18 cellular contexts compared by ENCODE assay signal in the genomic region with DNA sequence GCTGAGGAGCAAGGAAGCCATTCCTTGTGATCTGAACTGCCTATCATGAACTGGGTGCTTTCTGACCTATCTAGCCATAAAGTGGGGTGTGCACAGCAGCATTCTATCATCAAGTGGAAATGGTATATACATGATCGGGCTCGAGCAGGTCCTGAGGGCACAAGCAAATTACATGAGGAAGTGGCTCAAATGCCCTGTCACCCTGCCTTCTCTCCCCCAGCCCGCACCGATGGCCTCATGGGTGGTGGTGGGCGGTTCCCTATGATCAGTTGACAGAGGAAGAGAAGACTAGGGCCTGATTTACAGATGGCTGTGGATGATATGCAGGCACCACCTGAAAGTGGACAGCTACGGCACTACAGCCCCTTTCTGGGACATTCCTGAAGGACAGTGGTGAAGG. TPM values are rescaled to one million over a fixed set of nuclear protein-coding genes. Genes with fewer than 3 reads are reported as not detected.
DNase-seq lines count a peak whose midpoint lies in the region; ATAC-seq and TF ChIP-seq lines count a peak whose summit lies in the region.
"Had no signal": no experiment of that assay in that cellular context is flagged by ENCODE, and none has a peak within 500 bp of the region (broad histone marks: within the 10 kb centered on the region; RNA-seq: fewer than 3 reads in every experiment).

No MANE protein-coding gene starts in this region.

- no peaks in the 10 kb centered on the region for H3K4me1 ChIP-seq in ovary (ENCODE audit: insufficient read depth)
- H3K4me1 ChIP-seq: A549 had no signal

- no peaks in the 10 kb centered on the region for H3K27me3 ChIP-seq in ovary

- no peaks in the 10 kb centered on the region for H3K4me1 Mint-ChIP-seq in activated CD4-positive, alpha-beta T cell treated with anti-CD3 and anti-CD28 coated beads, Interleukin-2, amount 10 ng/mL, durations not matched to agents 7 days and 5 days
- H3K4me1 Mint-ChIP-seq: CD4-positive, alpha-beta memory T cell; GM23338 had no signal

- POLR2A ChIA-PET in activated CD4-positive, alpha-beta T cell treated with anti-CD3 and anti-CD28 coated beads, Interleukin-2, amount 10 ng/mL, durations not matched to agents 7 days and 5 days (lab: Charles Lee), result no interaction called here

- no peak overlapping the region for H3K4me3 ChIP-seq in ovary
- H3K4me3 ChIP-seq: A549, GM23338 had no signal

- WGBS in ovary, 3 donors, result 88 to 90% (median 89%) methylated on average over 6 of the region's 6 CpGs

- H3K9me3 ChIP-seq in ovary, result no peaks in the 10 kb centered on the region
- H3K9me3 ChIP-seq: A549 had no signal

- no peak overlapping the region for H3K27ac ChIP-seq in ovary
- H3K27ac ChIP-seq: 22Rv1, A549, C4-2B had no signal

- TF ChIP-seq CTCF in ovary (IDR thresholded peaks at IDR 0.05), result no peak

- TF ChIP-seq EP300 in ovary (IDR thresholded peaks at IDR 0.05), result no peak

- intact Hi-C loops in left colon (cut with DNase I, micrococcal nuclease) (no loop called here), ovary (cut with DNase I) (no loop called here)

- CTCF ChIA-PET in activated CD4-positive, alpha-beta T cell treated with anti-CD3 and anti-CD28 coated beads, Interleukin-2, amount 10 ng/mL, durations not matched to agents 7 days and 5 days (lab: Charles Lee), result no interaction called here

- H3K9me3 Mint-ChIP-seq in activated CD4-positive, alpha-beta T cell treated with anti-CD3 and anti-CD28 coated beads, Interleukin-2, amount 10 ng/mL, durations not matched to agents 7 days and 5 days, result no peaks in the 10 kb centered on the region

- no peak overlapping the region for H3K4me3 Mint-ChIP-seq in activated CD4-positive, alpha-beta T cell treated with anti-CD3 and anti-CD28 coated beads, Interleukin-2, amount 10 ng/mL, durations not matched to agents 7 days and 5 days
- H3K4me3 Mint-ChIP-seq: CD4-positive, alpha-beta memory T cell; GM23338 had no signal

- no peak for TF ChIP-seq POLR2A in ovary (IDR thresholded peaks at IDR 0.05)

- ATAC-seq in left colon, result peak; percentile 59
- ATAC-seq in HG03439 (IDR thresholded peaks at IDR 0.05; ENCODE audit: unreplicated experiment), result no peak
- ATAC-seq: A549, GM23338 had no signal

- no peaks in the 10 kb centered on the region for H3K36me3 Mint-ChIP-seq in activated CD4-positive, alpha-beta T cell treated with anti-CD3 and anti-CD28 coated beads, Interleukin-2, amount 10 ng/mL, durations not matched to agents 7 days and 5 days (ENCODE audit: low read depth)

- no peaks in the 10 kb centered on the region for H3K36me3 ChIP-seq in ovary

- no peaks in the 10 kb centered on the region for H3K27me3 Mint-ChIP-seq in activated CD4-positive, alpha-beta T cell treated with anti-CD3 and anti-CD28 coated beads, Interleukin-2, amount 10 ng/mL, durations not matched to agents 7 days and 5 days
- H3K27me3 Mint-ChIP-seq: CD4-positive, alpha-beta memory T cell had no signal

- DNase-seq in NOMO-1 (lab: John Stamatoyannopoulos, UW; ENCODE audit: unreplicated experiment in 2 of 2) (peak; percentile 1 to 3), NOMO-1 treated with dmso at 0.1 percent for 144 hours (lab: John Stamatoyannopoulos, UW; ENCODE audit: unreplicated experiment) (no peak), NOMO-1 treated with DMSO at 0.1 percent for 48 hours (lab: John Stamatoyannopoulos, UW; ENCODE audit: unreplicated experiment) (peak; percentile 30), UCSD-AML1 (lab: John Stamatoyannopoulos, UW; ENCODE audit: unreplicated experiment) (peak; percentile 21), left colon (no peak), ovary (no peak)
- no peak for DNase-seq in activated CD4-positive, alpha-beta T cell treated with anti-CD3 and anti-CD28 coated beads, Interleukin-2, amount 10 ng/mL, durations not matched to agents 7 days and 5 days
- DNase-seq: AML-193; CD4-positive, alpha-beta memory T cell; DMS153; DMS79; GDM1; HCEC 1CT had no signal

- no peak overlapping the region for H3K27ac Mint-ChIP-seq in activated CD4-positive, alpha-beta T cell treated with anti-CD3 and anti-CD28 coated beads, Interleukin-2, amount 10 ng/mL, durations not matched to agents 7 days and 5 days
- H3K27ac Mint-ChIP-seq: CD4-positive, alpha-beta memory T cell; GM23338 had no signal

RNA-seq across cellular contexts. Expression of a gene that starts 46.3 kb away (rescaled TPM):
- total RNA-seq in left colon, result 10 to 100 TPM; 18.8 to 20.3 TPM
- 10 to 100 TPM in 5 of 7 donors, 1 to 10 TPM in 2; 8.0 to 19.1 (median 12.3) TPM for total RNA-seq in ovary
- 1 to 10 TPM; 4.1 to 6.3 TPM for polyA plus RNA-seq in ovary
- 1 to 10 TPM; 6.8 to 7.3 TPM for total RNA-seq in activated CD4-positive, alpha-beta T cell treated with anti-CD3 and anti-CD28 coated beads, Interleukin-2, amount 10 ng/mL, durations not matched to agents 7 days and 5 days

Comparison
In these comparisons a context has a peak if more than half of its experiments do, and no peak if none do; other contexts are left out.
1. DNase-seq: peak in NOMO-1 (2 of 2), NOMO-1 treated with DMSO at 0.1 percent for 48 hours (single experiment) and UCSD-AML1 (single experiment); none in NOMO-1 treated with dmso at 0.1 percent for 144 hours (single experiment), left colon (0 of 2), ovary (0 of 5) and activated CD4-positive, alpha-beta T cell treated with anti-CD3 and anti-CD28 coated beads, Interleukin-2, amount 10 ng/mL, durations not matched to agents 7 days and 5 days (single experiment).